In the genomic region with DNA sequence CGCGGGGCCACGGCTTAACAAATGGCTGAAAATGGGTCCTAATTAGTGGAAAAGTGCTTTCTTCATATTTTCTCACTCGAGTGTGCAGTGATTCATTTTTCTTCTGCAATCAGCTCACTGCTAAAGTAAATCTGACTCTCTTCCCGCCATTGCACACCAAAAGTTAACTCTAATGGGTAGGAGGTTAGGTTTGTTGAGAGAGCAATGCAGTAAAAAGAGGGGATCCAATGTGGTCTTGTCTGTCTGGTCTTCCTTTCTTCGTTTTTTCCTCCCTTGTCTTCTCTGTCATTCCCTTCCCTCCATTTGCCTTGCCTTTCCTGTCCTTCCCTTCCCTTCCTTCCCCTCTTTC, we compare ENCODE assay signal across 17 cellular contexts. TPM values are rescaled to one million over a fixed set of nuclear protein-coding genes. Genes with fewer than 3 reads are reported as not detected.
DNase-seq lines count a peak whose midpoint lies in the region; ATAC-seq, FAIRE-seq and TF ChIP-seq lines count a peak whose summit lies in the region.
"Had no signal": no experiment of that assay in that cellular context is flagged by ENCODE, and none has a peak within 500 bp of the region (broad histone marks: within the 10 kb centered on the region; RNA-seq: fewer than 3 reads in every experiment).

No MANE protein-coding gene starts in this region.

- peak overlapping the region; percentile 92 for H3K4me3 ChIP-seq in mononuclear cell (ENCODE audit: low read length)
- H3K4me3 ChIP-seq: left ventricle myocardium inferior had no signal

- POLR2A ChIA-PET in activated B cell treated with CpG ODN at 0.5 μM for 24 hours (lab: Charles Lee), result interaction anchor here (0.6 to 11.8 kb wide), 14 partner anchors 9 to 187 kb away, joined by 3 to 257 read pairs (median 20); no protein-coding TSS in a partner anchor

- CTCF ChIA-PET in activated B cell treated with CpG ODN at 0.5 μM for 24 hours (lab: Charles Lee), result interaction anchor here (0.6 to 6.3 kb wide), 5 partner anchors 29 to 99 kb away, joined by 3 to 49 read pairs (median 7); no protein-coding TSS in a partner anchor

- no peaks in the 10 kb centered on the region for H3K27me3 Mint-ChIP-seq in stimulated activated naive CD8-positive, alpha-beta T cell treated with anti-CD3 and anti-CD28 coated beads, Interleukin-15, Interleukin-2, amounts not matched to agents 100 ng/mL and 50 ng/mL, for 24 hours
- no peaks in the 10 kb centered on the region for H3K27me3 Mint-ChIP-seq in activated B cell treated with CpG ODN at 0.5 μM for 24 hours

- H3K4me3 Mint-ChIP-seq in stimulated activated naive CD8-positive, alpha-beta T cell treated with anti-CD3 and anti-CD28 coated beads, Interleukin-15, Interleukin-2, amounts not matched to agents 100 ng/mL and 50 ng/mL, for 24 hours, result peak overlapping the region; percentile 94
- H3K4me3 Mint-ChIP-seq in activated B cell treated with CpG ODN at 0.5 μM for 24 hours, result peak overlapping the region; percentile 100

- peak overlapping the region; percentile 99 for H3K27ac Mint-ChIP-seq in stimulated activated naive CD8-positive, alpha-beta T cell treated with anti-CD3 and anti-CD28 coated beads, Interleukin-15, Interleukin-2, amounts not matched to agents 100 ng/mL and 50 ng/mL, for 24 hours
- H3K27ac Mint-ChIP-seq in activated B cell treated with CpG ODN at 0.5 μM for 24 hours, result peak overlapping the region; percentile 96

- no peaks in the 10 kb centered on the region for H3K9me3 Mint-ChIP-seq in stimulated activated naive CD8-positive, alpha-beta T cell treated with anti-CD3 and anti-CD28 coated beads, Interleukin-15, Interleukin-2, amounts not matched to agents 100 ng/mL and 50 ng/mL, for 24 hours
- H3K9me3 Mint-ChIP-seq in activated B cell treated with CpG ODN at 0.5 μM for 24 hours, result no peaks in the 10 kb centered on the region

- H3K4me1 ChIP-seq in mononuclear cell (ENCODE audit: insufficient read depth, low read length), result peaks cover 62% of the 10 kb centered on the region

- FAIRE-seq in GM19239 (lab: Jason Lieb, UNC), result no peak
- FAIRE-seq: bronchial epithelial cell, TTC549 had no signal

- no peaks in the 10 kb centered on the region for H3K27me3 ChIP-seq in mononuclear cell (ENCODE audit: insufficient read depth, low read length)

- no peak for TF ChIP-seq CTCF in activated B cell treated with CpG ODN at 0.5 μM for 24 hours (IDR thresholded peaks at IDR 0.05)

- no peak for ATAC-seq in stimulated activated naive CD8-positive, alpha-beta T cell treated with anti-CD3 and anti-CD28 coated beads, Interleukin-15, Interleukin-2, amounts not matched to agents 100 U/mL and 50 U/mL, for 24 hours
- ATAC-seq in activated B cell treated with CpG ODN at 0.5 μM for 24 hours (ENCODE audit: low read depth) (no peak), GM19351 (IDR thresholded peaks at IDR 0.05; ENCODE audit: unreplicated experiment) (no peak), Right ventricle myocardium superior (ENCODE audit: poor library complexity) (no peak)

- intact Hi-C loops in activated B cell treated with CpG ODN at 0.5 μM for 24 hours (cut with micrococcal nuclease) (loop anchor here (5.0 kb wide), 1 partner anchor 37 kb away; no protein-coding TSS in a partner anchor), Right ventricle myocardium superior (cut with DNase I) (no loop called here)

- peaks cover 90% of the 10 kb centered on the region for H3K36me3 Mint-ChIP-seq in stimulated activated naive CD8-positive, alpha-beta T cell treated with anti-CD3 and anti-CD28 coated beads, Interleukin-15, Interleukin-2, amounts not matched to agents 100 ng/mL and 50 ng/mL, for 24 hours (ENCODE audit: low read depth)
- H3K36me3 Mint-ChIP-seq in activated B cell treated with CpG ODN at 0.5 μM for 24 hours (ENCODE audit: low read depth), result peaks cover 55% of the 10 kb centered on the region

- H3K4me1 Mint-ChIP-seq in stimulated activated naive CD8-positive, alpha-beta T cell treated with anti-CD3 and anti-CD28 coated beads, Interleukin-15, Interleukin-2, amounts not matched to agents 100 ng/mL and 50 ng/mL, for 24 hours (ENCODE audit: low read depth), result peaks cover 59% of the 10 kb centered on the region
- H3K4me1 Mint-ChIP-seq in activated B cell treated with CpG ODN at 0.5 μM for 24 hours, result peaks cover 73% of the 10 kb centered on the region

- DNase-seq in stimulated activated naive CD8-positive, alpha-beta T cell treated with anti-CD3 and anti-CD28 coated beads, Interleukin-15, Interleukin-2, amounts not matched to agents 100 U/mL and 50 U/mL, for 24 hours, result no peak
- DNase-seq in activated B cell treated with CpG ODN at 0.5 μM for 24 hours (no peak), GM19239 (ENCODE audit: insufficient read length, low spot score) (no peak), Right ventricle myocardium superior (no peak)
- no peak for DNase-seq in effector CD8-positive, alpha-beta T cell (lab: John Stamatoyannopoulos, UW)
- DNase-seq: hypothalamus, left ventricle myocardium inferior, NCI-H1417 treated with DMSO at 0.1 percent for 48 hours, NCI-H524 treated with DMSO at 0.1 percent for 48 hours had no signal

- H3K9me3 ChIP-seq in mononuclear cell (ENCODE audit: low read depth, low read length), result no peaks in the 10 kb centered on the region
- H3K9me3 ChIP-seq: left ventricle myocardium inferior had no signal

RNA-seq across cellular contexts. Expression of a gene that starts 4.6 kb away (rescaled TPM):
- total RNA-seq in activated B cell treated with CpG ODN at 0.5 μM for 24 hours, result 301 and 325 TPM in 2 replicates
- 231 TPM for total RNA-seq in mononuclear cell
- total RNA-seq in Right ventricle myocardium superior, result 2.4 TPM
- total RNA-seq: bronchial epithelial cell, HT1080, osteocyte, RPMI7951 had no signal

Comparison
In these comparisons a context has a peak if more than half of its experiments do, and no peak if none do; other contexts are left out.
1. RNA of a gene that starts 4.6 kb away (total RNA-seq): 301 to 325 TPM in activated B cell treated with CpG ODN at 0.5 μM for 24 hours and 231 TPM in mononuclear cell (single experiment); 2.4 TPM in Right ventricle myocardium superior (single experiment); every median in the first group is over 10 times any median in the second.